26 cellular contexts compared by ENCODE assay signal in genomic region chr20:19104186-19104585, GRCh38.
"Had no signal": no experiment of that assay in that cellular context is flagged by ENCODE, and none has a peak within 500 bp of the region (broad histone marks: within the 10 kb centered on the region; RNA-seq: fewer than 3 reads in every experiment).

No MANE protein-coding gene starts in this region.

- H3K27me3 ChIP-seq: neural progenitor cell, pancreas, right lobe of liver, sigmoid colon, stomach, thyroid gland, tibial nerve, upper lobe of left lung, vagina had no signal

- H3K27ac ChIP-seq: neural progenitor cell, pancreas, prostate gland, right lobe of liver, sigmoid colon, stomach, thoracic aorta, thyroid gland, tibial nerve, upper lobe of left lung, vagina had no signal

- H3K4me1 ChIP-seq: neural progenitor cell, pancreas, prostate gland, right lobe of liver, sigmoid colon, stomach, thyroid gland, tibial nerve, upper lobe of left lung, vagina had no signal

- H3K36me3 Mint-ChIP-seq: natural killer cell; neural progenitor cell; stimulated activated effector memory CD8-positive, alpha-beta T cell treated with anti-CD3 and anti-CD28 coated beads, Interleukin-12 subunit alpha, Interleukin-12 subunit beta, amount 100 ng/mL, for 72 hours; stimulated activated naive B cell treated with anti-CD40 and anti-IgM and Interleukin-4, amounts not matched to agents 10 μg/mL and 1 μg/mL and 100 μg/mL, for 72 hours had no signal

- H3K4me3 Mint-ChIP-seq: natural killer cell; nephron; neural progenitor cell; stimulated activated effector memory CD8-positive, alpha-beta T cell treated with anti-CD3 and anti-CD28 coated beads, Interleukin-12 subunit alpha, Interleukin-12 subunit beta, amount 100 ng/mL, for 72 hours; stimulated activated naive B cell treated with anti-CD40 and anti-IgM and Interleukin-4, amounts not matched to agents 10 μg/mL and 1 μg/mL and 100 μg/mL, for 72 hours; stimulated activated naive CD8-positive, alpha-beta T cell treated with anti-CD3 and anti-CD28 coated beads, Interleukin-15, Interleukin-2, amounts not matched to agents 100 ng/mL and 50 ng/mL, for 24 hours had no signal

- H3K27ac Mint-ChIP-seq: natural killer cell; nephron; neural progenitor cell; stimulated activated effector memory CD8-positive, alpha-beta T cell treated with anti-CD3 and anti-CD28 coated beads, Interleukin-12 subunit alpha, Interleukin-12 subunit beta, amount 100 ng/mL, for 72 hours; stimulated activated naive B cell treated with anti-CD40 and anti-IgM and Interleukin-4, amounts not matched to agents 10 μg/mL and 1 μg/mL and 100 μg/mL, for 72 hours; stimulated activated naive CD8-positive, alpha-beta T cell treated with anti-CD3 and anti-CD28 coated beads, Interleukin-15, Interleukin-2, amounts not matched to agents 100 ng/mL and 50 ng/mL, for 24 hours had no signal

- H3K9me3 Mint-ChIP-seq: natural killer cell; stimulated activated effector memory CD8-positive, alpha-beta T cell treated with anti-CD3 and anti-CD28 coated beads, Interleukin-12 subunit alpha, Interleukin-12 subunit beta, amount 100 ng/mL, for 72 hours; stimulated activated naive B cell treated with anti-CD40 and anti-IgM and Interleukin-4, amounts not matched to agents 10 μg/mL and 1 μg/mL and 100 μg/mL, for 72 hours; stimulated activated naive CD8-positive, alpha-beta T cell treated with anti-CD3 and anti-CD28 coated beads, Interleukin-15, Interleukin-2, amounts not matched to agents 100 ng/mL and 50 ng/mL, for 24 hours had no signal

- H3K36me3 ChIP-seq: neural progenitor cell, pancreas, prostate gland, right lobe of liver, sigmoid colon, stomach, thoracic aorta, thyroid gland, tibial nerve, upper lobe of left lung, vagina had no signal

- H3K4me3 ChIP-seq: neural progenitor cell, pancreas, prostate gland, right lobe of liver, sigmoid colon, stomach, thoracic aorta, thyroid gland, tibial nerve, upper lobe of left lung, vagina had no signal

- DNase-seq: natural killer cell; occipital lobe; pancreas; retina; right cardiac atrium; right lobe of liver; sigmoid colon; small intestine; stimulated activated CD4-positive, alpha-beta T cell treated with anti-CD3 and anti-CD28 coated beads, Interleukin-15, amount 100 ng/mL, for 24 hours; stimulated activated CD4-positive, alpha-beta T cell treated with anti-CD3 and anti-CD28 coated beads, Interleukin-2, amount 100 ng/mL, for 24 hours; stimulated activated CD4-positive, alpha-beta T cell treated with anti-CD3 and anti-CD28 coated beads, Interleukin-2, amount 100 ng/mL, for 48 hours; stimulated activated CD4-positive, alpha-beta T cell treated with anti-CD3 and anti-CD28 coated beads, Interleukin-4, amount 100 ng/mL, for 24 hours; stimulated activated naive B cell treated with anti-CD40 and anti-IgM and Interleukin-4, amounts not matched to agents 10 μg/mL and 1 μg/mL and 100 μg/mL, for 72 hours; stimulated activated naive CD4-positive, alpha-beta T cell treated with Interleukin-2 at 50 U/mL for 16 hours; stomach; thyroid gland; trophoblast cell; upper lobe of left lung had no signal

- H3K9me3 ChIP-seq: pancreas, prostate gland, right lobe of liver, sigmoid colon, stomach, thoracic aorta, thyroid gland, tibial nerve, upper lobe of left lung, vagina had no signal

- H3K4me1 Mint-ChIP-seq: nephron; stimulated activated effector memory CD8-positive, alpha-beta T cell treated with anti-CD3 and anti-CD28 coated beads, Interleukin-12 subunit alpha, Interleukin-12 subunit beta, amount 100 ng/mL, for 72 hours; stimulated activated naive B cell treated with anti-CD40 and anti-IgM and Interleukin-4, amounts not matched to agents 10 μg/mL and 1 μg/mL and 100 μg/mL, for 72 hours had no signal

- ATAC-seq: natural killer cell; pancreas; right cardiac atrium; right lobe of liver; stimulated activated effector memory CD8-positive, alpha-beta T cell treated with anti-CD3 and anti-CD28 coated beads, Interleukin-12 subunit alpha, Interleukin-12 subunit beta, amount 100 ng/mL, for 72 hours; stimulated activated naive B cell treated with anti-CD40 and anti-IgM and Interleukin-4, amounts not matched to agents 10 μg/mL and 1 μg/mL and 100 μg/mL, for 72 hours had no signal

- H3K27me3 Mint-ChIP-seq: stimulated activated naive CD8-positive, alpha-beta T cell treated with anti-CD3 and anti-CD28 coated beads, Interleukin-15, Interleukin-2, amounts not matched to agents 100 ng/mL and 50 ng/mL, for 24 hours had no signal
